8 cellular contexts compared by ENCODE assay signal in the genomic region with DNA sequence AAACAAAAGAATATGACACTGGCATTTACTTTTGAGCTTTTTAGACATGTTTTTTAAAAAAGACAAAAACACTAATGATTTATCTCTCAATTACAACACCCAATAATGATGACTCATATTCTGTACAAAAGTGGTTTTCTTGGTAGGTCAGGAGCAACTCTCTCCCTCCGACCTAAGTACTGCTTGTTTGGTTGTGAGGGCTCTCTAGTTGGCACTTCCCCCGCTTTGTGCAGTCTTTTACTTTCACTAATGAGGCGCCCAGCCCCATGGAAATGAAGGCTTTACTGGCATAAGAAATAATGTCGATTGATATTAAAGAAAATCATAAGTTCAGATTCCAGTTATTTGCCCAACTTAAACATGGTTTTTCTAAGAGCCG. TPM values are rescaled to one million over a fixed set of nuclear protein-coding genes. Genes with fewer than 3 reads are reported as not detected.
A peak's percentile ranks its signal among the peaks of the same experiment; 100 is the strongest.
DNase-seq lines count a peak whose midpoint lies in the region; ATAC-seq and TF ChIP-seq lines count a peak whose summit lies in the region.

No MANE protein-coding gene starts in this region.

- H3K4me3 Mint-ChIP-seq in activated CD4-positive, alpha-beta memory T cell treated with anti-CD3 and anti-CD28 coated beads, Interleukin-2, amount 10 ng/mL, durations not matched to agents 7 days and 5 days, result peak overlapping the region; percentile 97

- no peaks in the 10 kb centered on the region for H3K36me3 ChIP-seq in psoas muscle (ENCODE audit: insufficient read depth in 1 of 2, low read depth in 1 of 2)

- H3K4me1 ChIP-seq in psoas muscle, result peaks cover 16% of the 10 kb centered on the region

- WGBS in psoas muscle, 3 donors, result 61 to 73% (median 65%) methylated on average over 5 of the region's 5 CpGs

- H3K4me3 ChIP-seq in psoas muscle, result peak overlapping the region; percentile 94

- DNase-seq in DMS53 (lab: John Stamatoyannopoulos, UW) (peak; percentile 34), DMS53 treated with DMSO at 0.1 percent for 48 hours (lab: John Stamatoyannopoulos, UW; ENCODE audit: unreplicated experiment) (no peak), NCI-H1105 (lab: John Stamatoyannopoulos, UW) (peak; percentile 14), fibroblast of gingiva (ENCODE audit: low read depth) (peak; percentile 42), psoas muscle (no peak), COR-L47 (lab: John Stamatoyannopoulos, UW) (no peak)
- peak; percentile 45 for DNase-seq in activated CD4-positive, alpha-beta memory T cell treated with anti-CD3 and anti-CD28 coated beads, Interleukin-2, amount 10 ng/mL, durations not matched to agents 7 days and 5 days

- peaks cover 20% of the 10 kb centered on the region for H3K36me3 Mint-ChIP-seq in activated CD4-positive, alpha-beta memory T cell treated with anti-CD3 and anti-CD28 coated beads, Interleukin-2, amount 10 ng/mL, durations not matched to agents 7 days and 5 days (ENCODE audit: low read depth)

- ATAC-seq in GM21619 (IDR thresholded peaks at IDR 0.05; ENCODE audit: unreplicated experiment), result peak; percentile 27
- no peak for ATAC-seq in psoas muscle

- H3K4me1 Mint-ChIP-seq in activated CD4-positive, alpha-beta memory T cell treated with anti-CD3 and anti-CD28 coated beads, Interleukin-2, amount 10 ng/mL, durations not matched to agents 7 days and 5 days, result peaks cover 24% of the 10 kb centered on the region

- no peaks in the 10 kb centered on the region for H3K9me3 Mint-ChIP-seq in activated CD4-positive, alpha-beta memory T cell treated with anti-CD3 and anti-CD28 coated beads, Interleukin-2, amount 10 ng/mL, durations not matched to agents 7 days and 5 days

- POLR2A ChIA-PET in activated CD4-positive, alpha-beta memory T cell treated with anti-CD3 and anti-CD28 coated beads, Interleukin-2, amount 10 ng/mL, durations not matched to agents 7 days and 5 days (lab: Charles Lee), result interaction anchor here (1.1 to 4.6 kb wide), 3 partner anchors 11 to 111 kb away, joined by 4 to 38 read pairs (median 19); partner anchors contain the start of genes RWDD1 and ZUP1

- H3K27ac Mint-ChIP-seq in activated CD4-positive, alpha-beta memory T cell treated with anti-CD3 and anti-CD28 coated beads, Interleukin-2, amount 10 ng/mL, durations not matched to agents 7 days and 5 days, result peak overlapping the region; percentile 77

- peak overlapping the region; percentile 96 for H3K27ac ChIP-seq in psoas muscle

- no peaks in the 10 kb centered on the region for H3K27me3 Mint-ChIP-seq in activated CD4-positive, alpha-beta memory T cell treated with anti-CD3 and anti-CD28 coated beads, Interleukin-2, amount 10 ng/mL, durations not matched to agents 7 days and 5 days

- no peaks in the 10 kb centered on the region for H3K9me3 ChIP-seq in psoas muscle

- no peak for TF ChIP-seq CTCF in psoas muscle (IDR thresholded peaks at IDR 0.05)

- no peaks in the 10 kb centered on the region for H3K27me3 ChIP-seq in psoas muscle (ENCODE audit: insufficient read depth in 3 of 3, low read length in 2 of 3)

- CTCF ChIA-PET in activated CD4-positive, alpha-beta memory T cell treated with anti-CD3 and anti-CD28 coated beads, Interleukin-2, amount 10 ng/mL, durations not matched to agents 7 days and 5 days (lab: Charles Lee), result interaction anchor here (1.8 kb wide), 1 partner anchor 14 kb away, joined by 6 read pairs; the partner anchor contains the start of gene ZUP1

- intact Hi-C loops in psoas muscle (cut with DNase I), result no loop called here

RNA-seq across cellular contexts. Expression of gene KPNA5, which starts 1.3 kb away (rescaled TPM):
- 1 to 10 TPM; 7.1 to 9.9 TPM for total RNA-seq in activated CD4-positive, alpha-beta memory T cell treated with anti-CD3 and anti-CD28 coated beads, Interleukin-2, amount 10 ng/mL, durations not matched to agents 7 days and 5 days
- 10 to 100 TPM; 10.2 to 20.7 (median 13.8) TPM for total RNA-seq in psoas muscle
- polyA plus RNA-seq in psoas muscle, result 10 to 100 TPM in 1 of 3 donors, 1 to 10 TPM in 2; 2.7 to 12.7 (median 6.3) TPM

RNA-seq across cellular contexts. Expression of gene ZUP1, which starts 13.8 kb away (rescaled TPM):
- total RNA-seq in activated CD4-positive, alpha-beta memory T cell treated with anti-CD3 and anti-CD28 coated beads, Interleukin-2, amount 10 ng/mL, durations not matched to agents 7 days and 5 days, result 10 to 100 TPM; 18.8 to 19.7 TPM
- total RNA-seq in psoas muscle, result 1 to 10 TPM; 3.6 to 5.9 (median 4.6) TPM
- polyA plus RNA-seq in psoas muscle, result 1 to 10 TPM; 3.4 to 9.7 (median 4.6) TPM

Comparison
In these comparisons a context has a peak if more than half of its experiments do, and no peak if none do; other contexts are left out.
1. DNase-seq: peak in DMS53 (single experiment), NCI-H1105 (single experiment), activated CD4-positive, alpha-beta memory T cell treated with anti-CD3 and anti-CD28 coated beads, Interleukin-2, amount 10 ng/mL, durations not matched to agents 7 days and 5 days (single experiment) and fibroblast of gingiva (single experiment); none in DMS53 treated with DMSO at 0.1 percent for 48 hours (single experiment), psoas muscle (0 of 2) and COR-L47 (single experiment).